8 cellular contexts compared by ENCODE assay signal in the genomic region with DNA sequence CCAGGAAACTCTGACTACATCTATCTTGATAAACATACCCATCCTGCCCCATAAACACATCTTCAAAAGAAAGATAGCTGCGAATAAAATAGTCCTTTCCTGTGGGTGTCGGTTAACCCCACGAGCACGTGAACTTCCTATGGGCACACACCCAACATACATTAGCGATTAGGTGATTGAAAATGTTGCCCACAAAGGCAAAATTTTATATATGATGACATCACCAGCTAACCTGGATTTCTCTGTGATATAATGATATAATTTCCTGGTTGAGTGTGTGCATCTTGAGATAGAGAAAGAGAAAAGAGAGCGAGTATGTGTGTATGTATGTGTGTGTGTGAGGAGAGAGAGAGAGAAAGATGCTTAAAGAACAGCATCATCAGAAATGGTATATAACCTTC.
DNase-seq lines count a peak whose midpoint lies in the region; ATAC-seq and TF ChIP-seq lines count a peak whose summit lies in the region.

No MANE protein-coding gene starts in this region.

- H3K4me1 ChIP-seq in A673 (ENCODE audit: insufficient read depth, low read length, poor library complexity, severe bottlenecking), result peaks cover 31% of the 10 kb centered on the region
- H3K4me1 ChIP-seq in KMS-11 (ENCODE audit: low read depth, poor library complexity, severe bottlenecking), result peaks cover 28% of the 10 kb centered on the region

- CTCF ChIA-PET in A673 (lab: Charles Lee), result no interaction called here

- intact Hi-C loops in A673 (cut with micrococcal nuclease; ENCODE audit: unreplicated experiment), result loop anchor here (1.0 to 5.0 kb wide), 4 partner anchors 177 to 617 kb away; no protein-coding TSS in a partner anchor

- TF ChIP-seq CTCF in A673 (conservative IDR thresholded peaks at IDR 0.05; ENCODE audit: low read depth, low read length) (no peak), KMS-11 (conservative IDR thresholded peaks at IDR 0.05; ENCODE audit: low read depth, low read length) (no peak), retinal pigment epithelial cell (conservative IDR thresholded peaks at IDR 0.05; ENCODE audit: low read depth, low read length) (no peak)

- POLR2A ChIA-PET in A673 (lab: Charles Lee; ENCODE audit: low non-redundant PET), result interaction anchor here (0.6 kb wide), 1 partner anchor 162 kb away, joined by 3 read pairs; no protein-coding TSS in a partner anchor

- H3K27me3 ChIP-seq in A673 (replicated peaks; ENCODE audit: insufficient read depth, low read depth, low read length, poor library complexity) (no peaks in the 10 kb centered on the region), KMS-11 (ENCODE audit: insufficient read depth, low read depth) (no peaks in the 10 kb centered on the region)

- no TSS peak for BruUV-seq in A673 (replicated peaks; lab: Mats Ljungman, UMichigan)

- no peaks in the 10 kb centered on the region for H4K20me1 ChIP-seq in KMS-11 (ENCODE audit: insufficient read depth)

- H3K4me2 ChIP-seq in KMS-11, result peak overlapping the region; percentile 89

- H3K36me3 ChIP-seq in A673 (ENCODE audit: insufficient read depth, low read length, poor library complexity, severe bottlenecking), result peaks cover 7% of the 10 kb centered on the region
- H3K36me3 ChIP-seq in KMS-11 (ENCODE audit: insufficient read depth), result no peaks in the 10 kb centered on the region

- H3K4me3 ChIP-seq in A673 (ENCODE audit: low read depth, low read length, poor library complexity, severe bottlenecking), result peak overlapping the region; percentile 68
- H3K4me3 ChIP-seq in KMS-11 (IDR thresholded peaks at IDR 0.05; ENCODE audit: insufficient read depth, low read depth, low read length), result peak overlapping the region; percentile 74
- H3K4me3 ChIP-seq in retinal pigment epithelial cell (ENCODE audit: low read length), result peak overlapping the region; percentile 63

- ATAC-seq in GM18861 (IDR thresholded peaks at IDR 0.05; ENCODE audit: unreplicated experiment), result peak; percentile 10

- H3K79me2 ChIP-seq in KMS-11 (ENCODE audit: insufficient read depth, low read depth), result peaks cover 82% of the 10 kb centered on the region

- no peak overlapping the region for H2AFZ ChIP-seq in KMS-11 (ENCODE audit: low read depth)

- H3K27ac ChIP-seq in A673 (ENCODE audit: low read depth, low read length, poor library complexity, severe bottlenecking) (peak overlapping the region; percentile 94), KMS-11 (peak overlapping the region; percentile 93)

- DNase-seq in A673 (ENCODE audit: low spot score), result peak; percentile 74
- peak; percentile 14 for DNase-seq in UCSD-AML1 (lab: John Stamatoyannopoulos, UW; ENCODE audit: unreplicated experiment)
- DNase-seq in dermis microvascular lymphatic vessel endothelial cell (ENCODE audit: low read depth in 2 of 2), result peak; percentile 50 to 89
- no peak for DNase-seq in retinal pigment epithelial cell (ENCODE audit: low read depth)
- no peak for DNase-seq in NCI-H774 (lab: John Stamatoyannopoulos, UW)
- no peak for DNase-seq in NCI-H128 (lab: John Stamatoyannopoulos, UW; ENCODE audit: unreplicated experiment)

- peak overlapping the region; percentile 92 for H3K9ac ChIP-seq in KMS-11

- H3K9me3 ChIP-seq in A673 (ENCODE audit: low read depth, low read length, poor library complexity, severe bottlenecking), result no peaks in the 10 kb centered on the region

Comparison
In these comparisons a context has a peak if more than half of its experiments do, and no peak if none do; other contexts are left out.
1. DNase-seq: peak in A673 (single experiment), UCSD-AML1 (single experiment) and dermis microvascular lymphatic vessel endothelial cell (2 of 2); none in retinal pigment epithelial cell (single experiment), NCI-H774 (single experiment) and NCI-H128 (single experiment).
2. Peak in every context shown above with its lines, with median percentiles within 50 percentile points of each other: H3K4me3 ChIP-seq.